1 cellular context compared by ENCODE assay signal in genomic region chr10:27794157-27794556, GRCh38.
TF ChIP-seq lines count a peak whose summit lies in the region.

No MANE protein-coding gene starts in this region.

TF ChIP-seq in GM23338, 12 proteins besides CTCF, POLR2A, EP300 and RAD21 (continued from another document):
- TF ChIP-seq ZNF462 (CRISPR knock-in tag; IDR thresholded peaks at IDR 0.05) (no peak), POLR2AphosphoS5 (IDR thresholded peaks at IDR 0.05; ENCODE audit: low read depth) (no peak), CREB1 (CRISPR knock-in tag; IDR thresholded peaks at IDR 0.05; ENCODE audit: low read depth) (no peak), JUNB (IDR thresholded peaks at IDR 0.05; ENCODE audit: unreplicated experiment) (no peak), ZNF114 (CRISPR knock-in tag; IDR thresholded peaks at IDR 0.05) (no peak), ETS1 (IDR thresholded peaks at IDR 0.05) (no peak), REST (IDR thresholded peaks at IDR 0.05; ENCODE audit: unreplicated experiment) (no peak), STAT1 (IDR thresholded peaks at IDR 0.05; ENCODE audit: unreplicated experiment) (no peak), EZH2phosphoT487 (IDR thresholded peaks at IDR 0.05; ENCODE audit: unreplicated experiment) (no peak), EZH2 (IDR thresholded peaks at IDR 0.05; ENCODE audit: low read depth, unreplicated experiment) (no peak), ZNF331 (CRISPR knock-in tag; IDR thresholded peaks at IDR 0.05; ENCODE audit: low read depth) (no peak)
TF ChIP-seq in GM23338: peak in this region for 0.
